Comparison of ENCODE assay signal across 8 cellular contexts in genomic region chr21:36927718-36928117, GRCh38. TPM values are rescaled to one million over a fixed set of nuclear protein-coding genes. Genes with fewer than 3 reads are reported as not detected.
DNase-seq lines count a peak whose midpoint lies in the region; ATAC-seq and TF ChIP-seq lines count a peak whose summit lies in the region.

No MANE protein-coding gene starts in this region.

- POLR2A ChIA-PET in BJ (lab: Charles Lee) (no interaction called here), HEK293 (lab: Yijun Ruan, JAX) (no interaction called here)

- H3K4me1 ChIP-seq in HEK293 (ENCODE audit: control insufficient read depth, insufficient read depth, low read length) (peaks cover 5% of the 10 kb centered on the region), lung (ENCODE audit: control insufficient read depth in 2 of 2, insufficient read depth in 2 of 2, low read length in 2 of 2) (peaks cover 0 to 4% of the 10 kb centered on the region in 2 donors)

- DNase-seq in BJ (ENCODE audit: low read depth) (peak; percentile 67), NCI-H748 treated with DMSO at 0.1 percent for 48 hours (lab: John Stamatoyannopoulos, UW) (peak; percentile 59), dermis microvascular lymphatic vessel endothelial cell (ENCODE audit: low read depth in 2 of 2) (peak; percentile 57 to 79), lung (ENCODE audit: low spot score) (peak; percentile 72)
- peak; percentile 84 to 89 for DNase-seq in activated CD4-positive, alpha-beta T cell treated with anti-CD3 and anti-CD28 coated beads, Interleukin-2, amount 50 U/mL, for 48 hours
- DNase-seq in stimulated activated CD8-positive, alpha-beta memory T cell treated with anti-CD3 and anti-CD28 coated beads, Interleukin-12 subunit alpha, Interleukin-12 subunit beta, amount 100 ng/mL, for 24 hours (ENCODE audit: extremely low read depth), result peak; percentile 42

- WGBS in lung, 2 donors, result 26 to 28% methylated on average over 4 of the region's 4 CpGs

- H3K27me3 ChIP-seq in BJ (ENCODE audit: control insufficient read depth, insufficient read depth, low read length) (no peaks in the 10 kb centered on the region), lung (ENCODE audit: control insufficient read depth, insufficient read depth) (no peaks in the 10 kb centered on the region)

- CTCF ChIA-PET in BJ (lab: Yijun Ruan, JAX) (interaction anchor here (0.6 to 9.5 kb wide), 29 partner anchors 8 to 513 kb away, joined by 3 to 70 read pairs (median 3); no protein-coding TSS in a partner anchor), HEK293 (lab: Yijun Ruan, JAX) (interaction anchor here (0.6 to 3.5 kb wide), 28 partner anchors 9 to 506 kb away, joined by 3 to 46 read pairs (median 4); no protein-coding TSS in a partner anchor)

- no peaks in the 10 kb centered on the region for H3K9me3 ChIP-seq in HEK293 (ENCODE audit: control insufficient read depth, insufficient read depth, low read depth, low read length)
- no peaks in the 10 kb centered on the region for H3K9me3 ChIP-seq in lung (ENCODE audit: control insufficient read depth in 2 of 2, insufficient read depth in 1 of 2, low read length in 1 of 2)

- no peak overlapping the region for H3K27ac ChIP-seq in HEK293 (ENCODE audit: extremely low read depth, low read depth, low read length)
- no peak overlapping the region for H3K27ac ChIP-seq in lung (ENCODE audit: low read depth in 1 of 2, low read length in 1 of 2)

- TF ChIP-seq CTCF in BJ (IDR thresholded peaks at IDR 0.05; ENCODE audit: insufficient read depth, low read depth, low read length), result peak; percentile 90
- peak; percentile 82 for TF ChIP-seq CTCF in HEK293 (tag by site-specific recombination; IDR thresholded peaks at IDR 0.05)
- peak; percentile 64 for TF ChIP-seq CTCF in lung (IDR thresholded peaks at IDR 0.05; ENCODE audit: control extremely low read depth, extremely low read depth)

- H3K4me3 ChIP-seq in BJ (ENCODE audit: low read depth, low read length) (no peak overlapping the region), HEK293 (ENCODE audit: low read depth, low read length) (no peak overlapping the region), lung (no peak overlapping the region)

- peaks cover 1% of the 10 kb centered on the region for H3K36me3 ChIP-seq in BJ (ENCODE audit: control insufficient read depth, insufficient read depth, low read length)
- peaks cover 0 to 14% of the 10 kb centered on the region in 2 experiments; a peak in 2 of 3 replicates for H3K36me3 ChIP-seq in HEK293 (ENCODE audit: control insufficient read depth in 2 of 2, insufficient read depth in 1 of 2, low read length in 2 of 2)
- peaks cover 0 to 6% of the 10 kb centered on the region in 2 donors for H3K36me3 ChIP-seq in lung (ENCODE audit: control insufficient read depth in 2 of 2, insufficient read depth in 2 of 2, low read length in 2 of 2)

- ATAC-seq in lung (ENCODE audit: insufficient read depth, low FRiP score), result peak; percentile 63
- ATAC-seq in GM19324 (IDR thresholded peaks at IDR 0.05; ENCODE audit: low FRiP score, unreplicated experiment), result no peak

TF ChIP-seq in HEK293, 187 proteins besides CTCF, POLR2A, EP300 and RAD21 (continues in another document):
- TF ChIP-seq ZNF660 (tag by site-specific recombination; IDR thresholded peaks at IDR 0.05) (no peak), RBAK (tag by site-specific recombination; IDR thresholded peaks at IDR 0.05) (no peak), ZBTB17 (tag by site-specific recombination; IDR thresholded peaks at IDR 0.05) (peak; percentile 90), ZNF843 (tag by site-specific recombination; IDR thresholded peaks at IDR 0.05) (no peak), KLF8 (tag by site-specific recombination; IDR thresholded peaks at IDR 0.05) (0 out of 2 replicates have a peak, but pooled peaks have one; percentile 48), ZNF341 (tag by site-specific recombination; IDR thresholded peaks at IDR 0.05; ENCODE audit: low read depth) (no peak), ZNF2 (tag by site-specific recombination; IDR thresholded peaks at IDR 0.05) (peak; percentile 57; the same call in 1 of the 2 replicates), SP2 (tag by site-specific recombination; IDR thresholded peaks at IDR 0.05) (no peak), ZNF510 (tag by site-specific recombination; IDR thresholded peaks at IDR 0.05; ENCODE audit: insufficient replicate concordance) (no peak)
- TF ChIP-seq, protein P1, sequence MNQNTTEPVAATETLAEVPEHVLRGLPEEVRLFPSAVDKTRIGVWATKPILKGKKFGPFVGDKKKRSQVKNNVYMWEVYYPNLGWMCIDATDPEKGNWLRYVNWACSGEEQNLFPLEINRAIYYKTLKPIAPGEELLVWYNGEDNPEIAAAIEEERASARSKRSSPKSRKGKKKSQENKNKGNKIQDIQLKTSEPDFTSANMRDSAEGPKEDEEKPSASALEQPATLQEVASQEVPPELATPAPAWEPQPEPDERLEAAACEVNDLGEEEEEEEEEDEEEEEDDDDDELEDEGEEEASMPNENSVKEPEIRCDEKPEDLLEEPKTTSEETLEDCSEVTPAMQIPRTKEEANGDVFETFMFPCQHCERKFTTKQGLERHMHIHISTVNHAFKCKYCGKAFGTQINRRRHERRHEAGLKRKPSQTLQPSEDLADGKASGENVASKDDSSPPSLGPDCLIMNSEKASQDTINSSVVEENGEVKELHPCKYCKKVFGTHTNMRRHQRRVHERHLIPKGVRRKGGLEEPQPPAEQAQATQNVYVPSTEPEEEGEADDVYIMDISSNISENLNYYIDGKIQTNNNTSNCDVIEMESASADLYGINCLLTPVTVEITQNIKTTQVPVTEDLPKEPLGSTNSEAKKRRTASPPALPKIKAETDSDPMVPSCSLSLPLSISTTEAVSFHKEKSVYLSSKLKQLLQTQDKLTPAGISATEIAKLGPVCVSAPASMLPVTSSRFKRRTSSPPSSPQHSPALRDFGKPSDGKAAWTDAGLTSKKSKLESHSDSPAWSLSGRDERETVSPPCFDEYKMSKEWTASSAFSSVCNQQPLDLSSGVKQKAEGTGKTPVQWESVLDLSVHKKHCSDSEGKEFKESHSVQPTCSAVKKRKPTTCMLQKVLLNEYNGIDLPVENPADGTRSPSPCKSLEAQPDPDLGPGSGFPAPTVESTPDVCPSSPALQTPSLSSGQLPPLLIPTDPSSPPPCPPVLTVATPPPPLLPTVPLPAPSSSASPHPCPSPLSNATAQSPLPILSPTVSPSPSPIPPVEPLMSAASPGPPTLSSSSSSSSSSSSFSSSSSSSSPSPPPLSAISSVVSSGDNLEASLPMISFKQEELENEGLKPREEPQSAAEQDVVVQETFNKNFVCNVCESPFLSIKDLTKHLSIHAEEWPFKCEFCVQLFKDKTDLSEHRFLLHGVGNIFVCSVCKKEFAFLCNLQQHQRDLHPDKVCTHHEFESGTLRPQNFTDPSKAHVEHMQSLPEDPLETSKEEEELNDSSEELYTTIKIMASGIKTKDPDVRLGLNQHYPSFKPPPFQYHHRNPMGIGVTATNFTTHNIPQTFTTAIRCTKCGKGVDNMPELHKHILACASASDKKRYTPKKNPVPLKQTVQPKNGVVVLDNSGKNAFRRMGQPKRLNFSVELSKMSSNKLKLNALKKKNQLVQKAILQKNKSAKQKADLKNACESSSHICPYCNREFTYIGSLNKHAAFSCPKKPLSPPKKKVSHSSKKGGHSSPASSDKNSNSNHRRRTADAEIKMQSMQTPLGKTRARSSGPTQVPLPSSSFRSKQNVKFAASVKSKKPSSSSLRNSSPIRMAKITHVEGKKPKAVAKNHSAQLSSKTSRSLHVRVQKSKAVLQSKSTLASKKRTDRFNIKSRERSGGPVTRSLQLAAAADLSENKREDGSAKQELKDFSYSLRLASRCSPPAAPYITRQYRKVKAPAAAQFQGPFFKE (tag by site-specific recombination; IDR thresholded peaks at IDR 0.05; ENCODE audit: borderline replicate concordance), result no peak
- TF ChIP-seq, protein P2, sequence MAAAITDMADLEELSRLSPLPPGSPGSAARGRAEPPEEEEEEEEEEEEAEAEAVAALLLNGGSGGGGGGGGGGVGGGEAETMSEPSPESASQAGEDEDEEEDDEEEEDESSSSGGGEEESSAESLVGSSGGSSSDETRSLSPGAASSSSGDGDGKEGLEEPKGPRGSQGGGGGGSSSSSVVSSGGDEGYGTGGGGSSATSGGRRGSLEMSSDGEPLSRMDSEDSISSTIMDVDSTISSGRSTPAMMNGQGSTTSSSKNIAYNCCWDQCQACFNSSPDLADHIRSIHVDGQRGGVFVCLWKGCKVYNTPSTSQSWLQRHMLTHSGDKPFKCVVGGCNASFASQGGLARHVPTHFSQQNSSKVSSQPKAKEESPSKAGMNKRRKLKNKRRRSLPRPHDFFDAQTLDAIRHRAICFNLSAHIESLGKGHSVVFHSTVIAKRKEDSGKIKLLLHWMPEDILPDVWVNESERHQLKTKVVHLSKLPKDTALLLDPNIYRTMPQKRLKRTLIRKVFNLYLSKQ (tag by site-specific recombination; IDR thresholded peaks at IDR 0.05; ENCODE audit: borderline replicate concordance), result no peak

RNA-seq across cellular contexts. Expression of gene HLCS, which starts 38.8 kb away (rescaled TPM):
- 16.9 and 23.3 TPM in 2 replicates for polyA plus RNA-seq in BJ (2011; rRNA removed)
- 16.0 and 17.3 TPM in 2 replicates for polyA minus RNA-seq in BJ (2011; rRNA and poly(A)+ RNA removed)
- 14.4 and 16.4 TPM in 2 replicates for total RNA-seq in dermis microvascular lymphatic vessel endothelial cell
- total RNA-seq in lung, result 10 to 100 TPM; 27.1 to 28.8 TPM
- 1 to 10 TPM; 5.0 to 7.8 TPM for polyA plus RNA-seq in lung
